ENCODE assay signal across 23 cellular contexts in the genomic region with DNA sequence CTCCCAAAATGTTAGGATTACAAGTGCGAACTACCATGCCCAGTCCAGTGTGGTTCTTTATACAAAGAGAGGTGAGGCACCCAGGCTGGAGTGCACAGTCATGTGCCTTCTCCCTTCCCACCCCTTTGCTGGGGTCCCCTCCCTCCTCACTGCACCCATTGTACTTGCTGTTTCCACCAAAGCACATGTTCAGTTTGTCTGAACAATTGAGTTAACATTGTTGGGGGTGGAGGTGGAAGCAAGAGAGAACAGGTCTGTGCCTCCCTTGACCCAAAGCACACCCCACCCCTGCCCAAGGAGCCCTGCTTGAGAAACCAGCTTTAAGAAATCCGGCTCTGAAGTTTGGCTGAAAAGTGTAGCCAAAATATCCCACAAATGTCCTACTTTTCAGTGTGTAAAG.
"Had no signal": no experiment of that assay in that cellular context is flagged by ENCODE, and none has a peak within 500 bp of the region (broad histone marks: within the 10 kb centered on the region; RNA-seq: fewer than 3 reads in every experiment).

No MANE protein-coding gene starts in this region.

- H3K9ac ChIP-seq: parathyroid adenoma had no signal

- H3K4me1 Mint-ChIP-seq: stimulated activated naive B cell treated with anti-CD40 and anti-IgM and Interleukin-4, amounts not matched to agents 10 μg/mL and 1 μg/mL and 100 μg/mL, for 72 hours had no signal

- H3K36me3 ChIP-seq: gastroesophageal sphincter, heart left ventricle, left lung, thoracic aorta, tibial nerve, upper lobe of left lung had no signal

- H3K9me3 Mint-ChIP-seq: effector memory CD8-positive, alpha-beta T cell; nephron; stimulated activated naive B cell treated with anti-CD40 and anti-IgM and Interleukin-4, amounts not matched to agents 10 μg/mL and 1 μg/mL and 100 μg/mL, for 72 hours; stimulated activated naive CD8-positive, alpha-beta T cell treated with anti-CD3 and anti-CD28 coated beads, Interleukin-15, Interleukin-2, amounts not matched to agents 100 ng/mL and 50 ng/mL, for 24 hours had no signal

- ATAC-seq: effector memory CD8-positive, alpha-beta T cell; gastroesophageal sphincter; left lung; naive thymus-derived CD4-positive, alpha-beta T cell; psoas muscle; stimulated activated naive B cell treated with anti-CD40 and anti-IgM and Interleukin-4, amounts not matched to agents 10 μg/mL and 1 μg/mL and 100 μg/mL, for 72 hours had no signal

- H3K36me3 Mint-ChIP-seq: naive thymus-derived CD4-positive, alpha-beta T cell; stimulated activated naive B cell treated with anti-CD40 and anti-IgM and Interleukin-4, amounts not matched to agents 10 μg/mL and 1 μg/mL and 100 μg/mL, for 72 hours had no signal

- H3K27me3 ChIP-seq: foreskin keratinocyte, heart left ventricle, left lung, tibial nerve, upper lobe of left lung had no signal

- H3K4me3 ChIP-seq: gastroesophageal sphincter, heart left ventricle, left lung, psoas muscle, skin epidermis, thoracic aorta, tibial nerve, upper lobe of left lung had no signal

- H3K4me3 Mint-ChIP-seq: effector memory CD8-positive, alpha-beta T cell; naive thymus-derived CD4-positive, alpha-beta T cell; nephron; stimulated activated naive B cell treated with anti-CD40 and anti-IgM and Interleukin-4, amounts not matched to agents 10 μg/mL and 1 μg/mL and 100 μg/mL, for 72 hours; stimulated activated naive CD8-positive, alpha-beta T cell treated with anti-CD3 and anti-CD28 coated beads, Interleukin-15, Interleukin-2, amounts not matched to agents 100 ng/mL and 50 ng/mL, for 24 hours had no signal

- H3K27me3 Mint-ChIP-seq: stimulated activated naive CD8-positive, alpha-beta T cell treated with anti-CD3 and anti-CD28 coated beads, Interleukin-15, Interleukin-2, amounts not matched to agents 100 ng/mL and 50 ng/mL, for 24 hours had no signal

- H3K79me2 ChIP-seq: parathyroid adenoma had no signal

- H3K4me1 ChIP-seq: foreskin keratinocyte, gastroesophageal sphincter, psoas muscle had no signal

- DNase-seq: cerebellar nuclear complex; cortex of kidney; effector memory CD8-positive, alpha-beta T cell; foreskin keratinocyte; heart left ventricle; left cardiac atrium; left lung; mesenchymal stem cell; midbrain; naive thymus-derived CD4-positive, alpha-beta T cell; psoas muscle; right cardiac atrium; stimulated activated CD4-positive, alpha-beta T cell treated with anti-CD3 and anti-CD28 coated beads, Interleukin-15, amount 100 ng/mL, for 24 hours; stimulated activated CD4-positive, alpha-beta T cell treated with anti-CD3 and anti-CD28 coated beads, Interleukin-2, amount 100 ng/mL, for 48 hours; stimulated activated naive B cell treated with anti-CD40 and anti-IgM and Interleukin-4, amounts not matched to agents 10 μg/mL and 1 μg/mL and 100 μg/mL, for 72 hours; upper lobe of left lung had no signal

- H2AFZ ChIP-seq: parathyroid adenoma had no signal

- H3K27ac Mint-ChIP-seq: effector memory CD8-positive, alpha-beta T cell; naive thymus-derived CD4-positive, alpha-beta T cell; stimulated activated naive B cell treated with anti-CD40 and anti-IgM and Interleukin-4, amounts not matched to agents 10 μg/mL and 1 μg/mL and 100 μg/mL, for 72 hours; stimulated activated naive CD8-positive, alpha-beta T cell treated with anti-CD3 and anti-CD28 coated beads, Interleukin-15, Interleukin-2, amounts not matched to agents 100 ng/mL and 50 ng/mL, for 24 hours had no signal

- H3K27ac ChIP-seq: foreskin keratinocyte, gastroesophageal sphincter, heart left ventricle, left lung, parathyroid adenoma, psoas muscle, thoracic aorta, tibial nerve, upper lobe of left lung had no signal

- H3K9me3 ChIP-seq: gastroesophageal sphincter, heart left ventricle, left lung, psoas muscle, thoracic aorta, tibial nerve, upper lobe of left lung had no signal
